Comparison of ENCODE assay signal across 25 cellular contexts in genomic region chr6:166900956-166901607, GRCh38.
"Had no signal": no experiment of that assay in that cellular context is flagged by ENCODE, and none has a peak within 500 bp of the region (broad histone marks: within the 10 kb centered on the region; RNA-seq: fewer than 3 reads in every experiment).

No MANE protein-coding gene starts in this region.

- H3K36me3 ChIP-seq: ascending aorta, brain microvascular endothelial cell, neutrophil, right lobe of liver, transverse colon, WERI-Rb-1 had no signal

- H3K27ac ChIP-seq: ascending aorta, brain microvascular endothelial cell, neutrophil, right lobe of liver, transverse colon, WERI-Rb-1 had no signal

- H3K4me3 ChIP-seq: ascending aorta, right lobe of liver, transverse colon had no signal

- DNase-seq: activated CD4-positive, alpha-beta memory T cell treated with anti-CD3 and anti-CD28 coated beads, Interleukin-2, amount 10 ng/mL, durations not matched to agents 7 days and 5 days; activated CD4-positive, alpha-beta T cell treated with anti-CD3 and anti-CD28 coated beads, Interleukin-2, amount 10 ng/mL, durations not matched to agents 7 days and 5 days; activated CD8-positive, alpha-beta memory T cell treated with anti-CD3 and anti-CD28 coated beads, Interleukin-2, amount 50 U/mL, for 48 hours; activated gamma-delta T cell; activated naive CD4-positive, alpha-beta T cell treated with anti-CD3 and anti-CD28 coated beads, Interleukin-2, amount 10 ng/mL, durations not matched to agents 7 days and 5 days; activated naive CD8-positive, alpha-beta T cell treated with anti-CD3 and anti-CD28 coated beads, Interleukin-2, amount 10 ng/mL, durations not matched to agents 7 days and 5 days; activated T-cell treated with anti-CD3 and anti-CD28 coated beads, Interleukin-2, amount 50 U/mL, for 24 hours; brain microvascular endothelial cell; caudate nucleus; cortex of kidney; effector memory CD8-positive, alpha-beta T cell; foreskin fibroblast; head of caudate nucleus; hypothalamus; immature natural killer cell; midbrain; naive thymus-derived CD4-positive, alpha-beta T cell; right lobe of liver; stimulated activated CD4-positive, alpha-beta T cell treated with anti-CD3 and anti-CD28 coated beads, Interleukin-2, amount 100 ng/mL, for 48 hours; stimulated activated naive CD4-positive, alpha-beta T cell treated with Interleukin-2 at 50 U/mL for 16 hours; T1000; transverse colon; WERI-Rb-1 had no signal

- H3K9me3 ChIP-seq: ascending aorta, neutrophil, right lobe of liver, transverse colon had no signal

- H3K4me1 ChIP-seq: ascending aorta, right lobe of liver, transverse colon had no signal

- H3K27me3 ChIP-seq: ascending aorta, neutrophil, right lobe of liver, transverse colon had no signal
